ENCODE assay signal across 8 cellular contexts in the genomic region with DNA sequence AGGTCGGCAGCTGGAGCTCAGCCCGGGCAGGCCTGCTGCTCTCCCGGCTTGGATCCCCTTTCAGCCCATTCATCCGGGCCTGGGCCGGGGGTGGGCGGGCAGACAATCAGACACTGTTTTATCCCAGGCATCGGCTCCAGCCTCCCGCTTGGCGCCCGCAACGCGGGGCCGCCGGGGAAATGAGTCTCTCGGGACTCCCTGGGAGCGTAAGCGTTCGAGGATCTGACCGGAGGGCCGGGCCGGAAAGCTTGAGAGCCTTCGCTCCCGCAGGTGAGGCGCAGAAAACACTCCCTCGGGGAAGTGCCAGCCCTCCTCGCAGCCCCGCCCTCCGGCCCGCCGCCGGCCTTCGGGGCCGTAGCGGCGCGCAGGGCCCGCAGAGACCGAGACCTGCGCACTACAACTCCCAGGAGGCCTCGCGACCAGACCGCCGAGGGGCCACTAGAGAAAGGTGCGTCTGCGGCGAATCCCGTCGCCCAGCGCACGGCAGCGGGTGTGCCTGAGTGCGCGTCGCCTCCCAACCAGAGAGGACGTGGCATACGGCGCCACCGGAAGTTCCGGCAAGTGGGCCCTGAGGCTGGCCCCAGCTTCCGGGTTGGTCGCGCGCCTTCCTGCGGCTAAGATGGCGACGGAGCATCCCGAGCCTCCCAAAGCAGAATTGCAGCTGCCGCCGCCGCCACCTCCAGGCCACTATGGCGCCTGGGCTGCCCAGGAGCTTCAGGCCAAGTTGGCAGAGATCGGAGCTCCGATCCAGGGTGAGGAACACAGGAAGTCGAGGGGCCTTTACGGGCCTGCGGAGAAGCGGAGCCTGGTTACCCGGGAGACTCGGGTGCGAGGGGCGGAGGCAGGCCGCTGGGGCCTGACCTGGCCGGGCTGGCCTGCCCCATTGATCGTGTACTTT. TPM values are rescaled to one million over a fixed set of nuclear protein-coding genes. Genes with fewer than 3 reads are reported as not detected.
DNase-seq lines count a peak whose midpoint lies in the region; ATAC-seq and TF ChIP-seq lines count a peak whose summit lies in the region.

A gene with protein sequence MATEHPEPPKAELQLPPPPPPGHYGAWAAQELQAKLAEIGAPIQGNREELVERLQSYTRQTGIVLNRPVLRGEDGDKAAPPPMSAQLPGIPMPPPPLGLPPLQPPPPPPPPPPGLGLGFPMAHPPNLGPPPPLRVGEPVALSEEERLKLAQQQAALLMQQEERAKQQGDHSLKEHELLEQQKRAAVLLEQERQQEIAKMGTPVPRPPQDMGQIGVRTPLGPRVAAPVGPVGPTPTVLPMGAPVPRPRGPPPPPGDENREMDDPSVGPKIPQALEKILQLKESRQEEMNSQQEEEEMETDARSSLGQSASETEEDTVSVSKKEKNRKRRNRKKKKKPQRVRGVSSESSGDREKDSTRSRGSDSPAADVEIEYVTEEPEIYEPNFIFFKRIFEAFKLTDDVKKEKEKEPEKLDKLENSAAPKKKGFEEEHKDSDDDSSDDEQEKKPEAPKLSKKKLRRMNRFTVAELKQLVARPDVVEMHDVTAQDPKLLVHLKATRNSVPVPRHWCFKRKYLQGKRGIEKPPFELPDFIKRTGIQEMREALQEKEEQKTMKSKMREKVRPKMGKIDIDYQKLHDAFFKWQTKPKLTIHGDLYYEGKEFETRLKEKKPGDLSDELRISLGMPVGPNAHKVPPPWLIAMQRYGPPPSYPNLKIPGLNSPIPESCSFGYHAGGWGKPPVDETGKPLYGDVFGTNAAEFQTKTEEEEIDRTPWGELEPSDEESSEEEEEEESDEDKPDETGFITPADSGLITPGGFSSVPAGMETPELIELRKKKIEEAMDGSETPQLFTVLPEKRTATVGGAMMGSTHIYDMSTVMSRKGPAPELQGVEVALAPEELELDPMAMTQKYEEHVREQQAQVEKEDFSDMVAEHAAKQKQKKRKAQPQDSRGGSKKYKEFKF (plus strand): TSS at position 599 of the 898 bp plus-strand sequence. CDS start 21 bp downstream, at position 620.

- CTCF ChIA-PET in AG04449 (lab: Yijun Ruan, JAX): interaction anchor here (1.1 to 12.6 kb wide), 10 partner anchors 8 to 341 kb away, joined by 3 to 345 read pairs (median 7); a partner anchor contains a TSS
- CTCF ChIA-PET in mammary epithelial cell (lab: Charles Lee; ENCODE audit: low non-redundant PET): interaction anchor here (0.6 to 1.0 kb wide), 3 partner anchors 16 to 83 kb away, joined by 3 to 4 read pairs (median 3); no protein-coding TSS in a partner anchor

- peaks cover 41% of the 10 kb centered on the region for H3K36me3 ChIP-seq in WERI-Rb-1
- peaks cover 21% of the 10 kb centered on the region for H3K36me3 ChIP-seq in mammary epithelial cell (ENCODE audit: insufficient read depth, low read length)

- no peaks in the 10 kb centered on the region for H3K27me3 ChIP-seq in WERI-Rb-1 (ENCODE audit: insufficient read depth, low read depth, severe bottlenecking)
- no peaks in the 10 kb centered on the region for H3K27me3 ChIP-seq in mammary epithelial cell (ENCODE audit: insufficient read depth, low read length)

- H2AFZ ChIP-seq in mammary epithelial cell (ENCODE audit: low read depth, low read length): peak within 1 kb of the TSS; percentile 91

- H3K9ac ChIP-seq in mammary epithelial cell (ENCODE audit: insufficient read depth, low read length): peak within 1 kb of the TSS; percentile 91

- H3K4me1 ChIP-seq in mammary epithelial cell (ENCODE audit: insufficient read depth, low read length): peaks cover 24% of the 10 kb centered on the region

- H4K20me1 ChIP-seq in mammary epithelial cell (ENCODE audit: insufficient read depth, low read length): no peaks in the 10 kb centered on the region

- H3K79me2 ChIP-seq in mammary epithelial cell (ENCODE audit: insufficient read depth, low read length): peaks cover 45% of the 10 kb centered on the region

- peak within 1 kb of the TSS; percentile 97 for H3K4me2 ChIP-seq in mammary epithelial cell (ENCODE audit: insufficient read depth, low read depth, low read length)

- WGBS in mammary epithelial cell (ENCODE audit: low coverage, missing lambda C conversion rate): 2% methylated on average over 27 of the region's 84 CpGs

- in situ Hi-C loops in mammary epithelial cell (cut with MboI; ENCODE audit: low sequenced_read_pairs in 2 of 2): no loop called here

- POLR2A ChIA-PET in AG04449 (lab: Yijun Ruan, JAX): interaction anchor here (0.6 to 1.7 kb wide), 6 partner anchors 11 to 47 kb away, joined by 3 to 6 read pairs (median 3); no protein-coding TSS in a partner anchor

- peak within 1 kb of the TSS; percentile 95 for H3K4me3 ChIP-seq in AG04449 (ENCODE audit: low read depth, low read length)
- peak within 1 kb of the TSS; percentile 87 for H3K4me3 ChIP-seq in WERI-Rb-1 (ENCODE audit: low read depth, low read length)
- peak within 1 kb of the TSS; percentile 79 to 95 (median 83) for H3K4me3 ChIP-seq in mammary epithelial cell (replicated peaks in 1 of 3; ENCODE audit: insufficient read depth in 1 of 3, low read depth in 2 of 3, low read length in 3 of 3)

- dilution Hi-C loops in mammary epithelial cell (cut with HindIII; ENCODE audit: low sequenced_read_pairs): no loop called here

- intact Hi-C loops in mammary epithelial cell (cut with micrococcal nuclease): loop anchor here (1.0 kb wide), 1 partner anchor 50 kb away; a partner anchor contains a TSS

- no peaks in the 10 kb centered on the region for H3K9me3 ChIP-seq in WERI-Rb-1 (ENCODE audit: severe bottlenecking)
- no peaks in the 10 kb centered on the region for H3K9me3 ChIP-seq in mammary epithelial cell (replicated peaks; ENCODE audit: insufficient read depth, low read length)

- BruUV-seq in mammary epithelial cell (replicated peaks; lab: Mats Ljungman, UMichigan): no TSS peak

- TF ChIP-seq CTCF in AG04449 (IDR thresholded peaks at IDR 0.05; ENCODE audit: insufficient read depth, low read length, missing control alignments) (no peak), WERI-Rb-1 (IDR thresholded peaks at IDR 0.05; ENCODE audit: low read depth, low read length) (no peak), mammary epithelial cell (conservative IDR thresholded peaks at IDR 0.05 in 1 of 2, IDR thresholded peaks at IDR 0.05 in 1 of 2; ENCODE audit: extremely low read depth in 1 of 2, insufficient read depth in 1 of 2, low read depth in 1 of 2, low read length in 2 of 2) (peak in 1 of 2 donors; percentile 5)

- peak within 1 kb of the TSS; percentile 98 for H3K27ac ChIP-seq in WERI-Rb-1
- peak within 1 kb of the TSS; percentile 73 for H3K27ac ChIP-seq in mammary epithelial cell (ENCODE audit: insufficient read depth, low read depth, low read length)

- ATAC-seq in GM18873 (IDR thresholded peaks at IDR 0.05; ENCODE audit: low FRiP score, unreplicated experiment) (peak; percentile 85), HG03139 (IDR thresholded peaks at IDR 0.05; ENCODE audit: unreplicated experiment) (peak; percentile 92)

- DNase-seq in AG04449 (ENCODE audit: low read depth, low spot score) (peak; percentile 84), NCI-H2227 (lab: John Stamatoyannopoulos, UW; ENCODE audit: unreplicated experiment) (peak; percentile 99), WERI-Rb-1 (peak; percentile 98), mammary epithelial cell (peak; percentile 99), iPS-NIHi7 (ENCODE audit: extremely low spot score) (peak; percentile 97), smooth muscle cell of the brain vasculature (ENCODE audit: low read depth, low spot score) (peak; percentile 96)

RNA-seq across cellular contexts. Expression of the gene that starts here (rescaled TPM):
- 100 to 1,000 TPM; 128 to 189 TPM for total RNA-seq in mammary epithelial cell
- 101 TPM for polyA plus RNA-seq in mammary epithelial cell
- polyA minus RNA-seq in mammary epithelial cell: 169 TPM

Comparison
In these comparisons a context has a peak if more than half of its experiments do, and no peak if none do; other contexts are left out.
1. Peak in every context shown above with its lines: DNase-seq, ATAC-seq, H3K4me3 ChIP-seq and H3K27ac ChIP-seq.